In genomic region chr1:81617308-81618027, GRCh38 we compare ENCODE assay signal across 17 cellular contexts.
A peak's percentile ranks its signal among the peaks of the same experiment; 100 is the strongest.
DNase-seq lines count a peak whose midpoint lies in the region; ATAC-seq and TF ChIP-seq lines count a peak whose summit lies in the region.
"Had no signal": no experiment of that assay in that cellular context is flagged by ENCODE, and none has a peak within 500 bp of the region (broad histone marks: within the 10 kb centered on the region; RNA-seq: fewer than 3 reads in every experiment).

No MANE protein-coding gene starts in this region.

- no peak overlapping the region for H3K9ac ChIP-seq in mesendoderm (ENCODE audit: low read length)
- H3K9ac ChIP-seq: SK-N-SH had no signal

- peak; percentile 40 for TF ChIP-seq CTCF in brain microvascular endothelial cell (IDR thresholded peaks at IDR 0.05; ENCODE audit: low read depth, low read length, missing control alignments)

- no peak overlapping the region for H3K4ac ChIP-seq in mesendoderm (ENCODE audit: low read depth, low read length)

- no peak overlapping the region for H4K5ac ChIP-seq in mesendoderm (ENCODE audit: low read length)

- no peak for TF ChIP-seq RAD21 in Ishikawa (IDR thresholded peaks at IDR 0.05; ENCODE audit: low read depth)

- no peak overlapping the region for H2BK5ac ChIP-seq in mesendoderm (ENCODE audit: low read length)

- H3K4me2 ChIP-seq in mesendoderm (ENCODE audit: low read length): no peak overlapping the region
- H3K4me2 ChIP-seq: SK-N-SH had no signal

- H3K27me3 ChIP-seq in brain microvascular endothelial cell (replicated peaks) (no peaks in the 10 kb centered on the region), mesendoderm (ENCODE audit: insufficient read depth, low read length, poor library complexity) (no peaks in the 10 kb centered on the region)
- H3K27me3 ChIP-seq: adrenal gland had no signal

- H3K27ac ChIP-seq in brain microvascular endothelial cell: no peak overlapping the region
- no peak overlapping the region for H3K27ac ChIP-seq in mesendoderm (ENCODE audit: low read depth, low read length)
- H3K27ac ChIP-seq: adrenal gland, C4-2B had no signal

- no peaks in the 10 kb centered on the region for H3K79me2 ChIP-seq in mesendoderm (ENCODE audit: control insufficient read depth, insufficient read depth, low read length)

- H2BK15ac ChIP-seq in mesendoderm (replicated peaks; ENCODE audit: low read depth): no peak overlapping the region

- no peak for ATAC-seq in HG03159 (IDR thresholded peaks at IDR 0.05; ENCODE audit: unreplicated experiment)

- H2BK120ac ChIP-seq in mesendoderm (ENCODE audit: low read depth, low read length): no peak overlapping the region

- in situ Hi-C loops in brain microvascular endothelial cell (cut with HindIII; ENCODE audit: low pct_ligation_motif_present, low sequenced_read_pairs): no loop called here

- no peak overlapping the region for H4K8ac ChIP-seq in mesendoderm (ENCODE audit: low read depth, low read length)

- DNase-seq in EL (peak; percentile 2), brain microvascular endothelial cell (peak; percentile 1), mesendoderm (peak; percentile 42), DMS53 treated with DMSO at 0.1 percent for 48 hours (lab: John Stamatoyannopoulos, UW; ENCODE audit: unreplicated experiment) (no peak), T-helper 1 cell (no peak)
- no peak for DNase-seq in stimulated activated CD4-positive, alpha-beta T cell treated with anti-CD3 and anti-CD28 coated beads, Interleukin-4, amount 100 ng/mL, for 1 hour
- DNase-seq: activated CD4-positive, alpha-beta T cell treated with anti-CD3 and anti-CD28 coated beads, Interleukin-2, amount 50 U/mL, for 48 hours; adrenal gland; DMS79 treated with DMSO at 0.1 percent for 48 hours; endodermal cell; midbrain; NCI-H1092 treated with DMSO at 0.1 percent for 48 hours; SK-N-SH; stimulated activated CD4-positive, alpha-beta T cell treated with anti-CD3 and anti-CD28 coated beads, Interleukin-4, amount 100 ng/mL, for 4 hours had no signal

- H3K23ac ChIP-seq in mesendoderm (ENCODE audit: low read length): no peak overlapping the region

- no peak overlapping the region for H3K56ac ChIP-seq in mesendoderm (ENCODE audit: low read length)

- H2AK5ac ChIP-seq in mesendoderm (ENCODE audit: low read length): no peak overlapping the region

- H3K36me3 ChIP-seq in brain microvascular endothelial cell (replicated peaks) (no peaks in the 10 kb centered on the region), mesendoderm (ENCODE audit: control insufficient read depth, insufficient read depth, low read length) (no peaks in the 10 kb centered on the region)
- H3K36me3 ChIP-seq: adrenal gland had no signal

- H3K18ac ChIP-seq in mesendoderm (ENCODE audit: low read length): no peak overlapping the region

- TF ChIP-seq EP300 in Ishikawa (IDR thresholded peaks at IDR 0.05; ENCODE audit: borderline replicate concordance): no peak

- H3K4me3 ChIP-seq in brain microvascular endothelial cell (ENCODE audit: low read depth, low read length): no peak overlapping the region
- H3K4me3 ChIP-seq in mesendoderm (ENCODE audit: low read length): no peak overlapping the region
- H3K4me3 ChIP-seq: adrenal gland had no signal

- no CpG with 5 or more reads among the region's 9 CpGs for WGBS in mesendoderm (ENCODE audit: extremely low coverage, insufficient coverage, low lambda C conversion rate)

- H3K4me1 ChIP-seq in mesendoderm (ENCODE audit: control insufficient read depth, low read depth, low read length): no peaks in the 10 kb centered on the region
- H3K4me1 ChIP-seq: adrenal gland had no signal

- no peaks in the 10 kb centered on the region for H3K79me1 ChIP-seq in mesendoderm (ENCODE audit: low read length)

TF ChIP-seq in Ishikawa, 13 proteins besides CTCF, POLR2A, EP300 and RAD21:
- TF ChIP-seq NFIC (IDR thresholded peaks at IDR 0.05) (no peak), CEBPB (IDR thresholded peaks at IDR 0.05) (peak; percentile 78)

Comparison
In these comparisons a context has a peak if more than half of its experiments do, and no peak if none do; other contexts are left out.
1. DNase-seq: peak in EL (single experiment), brain microvascular endothelial cell (single experiment) and mesendoderm (single experiment); none in DMS53 treated with DMSO at 0.1 percent for 48 hours (single experiment), T-helper 1 cell (0 of 5) and stimulated activated CD4-positive, alpha-beta T cell treated with anti-CD3 and anti-CD28 coated beads, Interleukin-4, amount 100 ng/mL, for 1 hour (single experiment).